ENCODE assay signal across 1 cellular context in genomic region chr4:113996599-113997177, GRCh38.
TF ChIP-seq lines count a peak whose summit lies in the region.

No MANE protein-coding gene starts in this region.

TF ChIP-seq in GM23338, 12 proteins besides CTCF, POLR2A, EP300 and RAD21:
- TF ChIP-seq ZNF462 (CRISPR knock-in tag; IDR thresholded peaks at IDR 0.05) (peak; percentile 56), STAT1 (IDR thresholded peaks at IDR 0.05; ENCODE audit: unreplicated experiment) (no peak)
